1 cellular context compared by ENCODE assay signal in the genomic region with DNA sequence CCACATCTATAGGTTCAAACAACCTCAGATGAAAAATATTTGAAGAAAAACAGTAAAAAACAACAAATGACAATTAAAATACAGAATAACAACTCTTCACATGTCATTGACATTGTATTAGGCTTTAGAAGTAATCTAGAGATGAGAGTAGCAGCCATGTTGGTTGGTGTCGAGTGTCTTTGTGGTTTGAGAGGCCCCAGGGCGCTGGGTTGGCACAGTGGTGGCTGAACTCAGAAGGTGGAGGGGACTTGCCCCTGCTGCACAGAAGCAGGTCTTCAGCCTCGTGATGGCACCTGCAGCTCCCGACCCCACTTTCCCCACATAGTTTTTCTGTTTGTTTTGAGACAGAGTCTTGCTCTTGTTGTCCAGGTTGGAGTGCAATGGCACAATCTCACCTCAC.
TF ChIP-seq lines count a peak whose summit lies in the region.

No MANE protein-coding gene starts in this region.

TF ChIP-seq in GM23338, 12 proteins besides CTCF, POLR2A, EP300 and RAD21 (continued from another document):
- no peak for TF ChIP-seq ZNF331 (CRISPR knock-in tag; IDR thresholded peaks at IDR 0.05; ENCODE audit: low read depth)
- TF ChIP-seq STAT1 (IDR thresholded peaks at IDR 0.05; ENCODE audit: unreplicated experiment) = no peak
- TF ChIP-seq, protein P1, sequence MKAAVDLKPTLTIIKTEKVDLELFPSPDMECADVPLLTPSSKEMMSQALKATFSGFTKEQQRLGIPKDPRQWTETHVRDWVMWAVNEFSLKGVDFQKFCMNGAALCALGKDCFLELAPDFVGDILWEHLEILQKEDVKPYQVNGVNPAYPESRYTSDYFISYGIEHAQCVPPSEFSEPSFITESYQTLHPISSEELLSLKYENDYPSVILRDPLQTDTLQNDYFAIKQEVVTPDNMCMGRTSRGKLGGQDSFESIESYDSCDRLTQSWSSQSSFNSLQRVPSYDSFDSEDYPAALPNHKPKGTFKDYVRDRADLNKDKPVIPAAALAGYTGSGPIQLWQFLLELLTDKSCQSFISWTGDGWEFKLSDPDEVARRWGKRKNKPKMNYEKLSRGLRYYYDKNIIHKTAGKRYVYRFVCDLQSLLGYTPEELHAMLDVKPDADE (IDR thresholded peaks at IDR 0.05) = no peak
- no peak for TF ChIP-seq EZH2 (IDR thresholded peaks at IDR 0.05; ENCODE audit: low read depth, unreplicated experiment)
- TF ChIP-seq POLR2AphosphoS5 (IDR thresholded peaks at IDR 0.05; ENCODE audit: low read depth) = no peak
- TF ChIP-seq, protein P2, sequence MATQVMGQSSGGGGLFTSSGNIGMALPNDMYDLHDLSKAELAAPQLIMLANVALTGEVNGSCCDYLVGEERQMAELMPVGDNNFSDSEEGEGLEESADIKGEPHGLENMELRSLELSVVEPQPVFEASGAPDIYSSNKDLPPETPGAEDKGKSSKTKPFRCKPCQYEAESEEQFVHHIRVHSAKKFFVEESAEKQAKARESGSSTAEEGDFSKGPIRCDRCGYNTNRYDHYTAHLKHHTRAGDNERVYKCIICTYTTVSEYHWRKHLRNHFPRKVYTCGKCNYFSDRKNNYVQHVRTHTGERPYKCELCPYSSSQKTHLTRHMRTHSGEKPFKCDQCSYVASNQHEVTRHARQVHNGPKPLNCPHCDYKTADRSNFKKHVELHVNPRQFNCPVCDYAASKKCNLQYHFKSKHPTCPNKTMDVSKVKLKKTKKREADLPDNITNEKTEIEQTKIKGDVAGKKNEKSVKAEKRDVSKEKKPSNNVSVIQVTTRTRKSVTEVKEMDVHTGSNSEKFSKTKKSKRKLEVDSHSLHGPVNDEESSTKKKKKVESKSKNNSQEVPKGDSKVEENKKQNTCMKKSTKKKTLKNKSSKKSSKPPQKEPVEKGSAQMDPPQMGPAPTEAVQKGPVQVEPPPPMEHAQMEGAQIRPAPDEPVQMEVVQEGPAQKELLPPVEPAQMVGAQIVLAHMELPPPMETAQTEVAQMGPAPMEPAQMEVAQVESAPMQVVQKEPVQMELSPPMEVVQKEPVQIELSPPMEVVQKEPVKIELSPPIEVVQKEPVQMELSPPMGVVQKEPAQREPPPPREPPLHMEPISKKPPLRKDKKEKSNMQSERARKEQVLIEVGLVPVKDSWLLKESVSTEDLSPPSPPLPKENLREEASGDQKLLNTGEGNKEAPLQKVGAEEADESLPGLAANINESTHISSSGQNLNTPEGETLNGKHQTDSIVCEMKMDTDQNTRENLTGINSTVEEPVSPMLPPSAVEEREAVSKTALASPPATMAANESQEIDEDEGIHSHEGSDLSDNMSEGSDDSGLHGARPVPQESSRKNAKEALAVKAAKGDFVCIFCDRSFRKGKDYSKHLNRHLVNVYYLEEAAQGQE (IDR thresholded peaks at IDR 0.05; ENCODE audit: unreplicated experiment) = no peak
- no peak for TF ChIP-seq NANOG (IDR thresholded peaks at IDR 0.05; ENCODE audit: borderline replicate concordance)
- TF ChIP-seq ZNF114 (CRISPR knock-in tag; IDR thresholded peaks at IDR 0.05) = no peak
- TF ChIP-seq EZH2phosphoT487 (IDR thresholded peaks at IDR 0.05; ENCODE audit: unreplicated experiment) = no peak
- no peak for TF ChIP-seq JUNB (IDR thresholded peaks at IDR 0.05; ENCODE audit: unreplicated experiment)
TF ChIP-seq in GM23338: peak in this region for 0.
